Comparison of ENCODE assay signal across 9 cellular contexts in the genomic region with DNA sequence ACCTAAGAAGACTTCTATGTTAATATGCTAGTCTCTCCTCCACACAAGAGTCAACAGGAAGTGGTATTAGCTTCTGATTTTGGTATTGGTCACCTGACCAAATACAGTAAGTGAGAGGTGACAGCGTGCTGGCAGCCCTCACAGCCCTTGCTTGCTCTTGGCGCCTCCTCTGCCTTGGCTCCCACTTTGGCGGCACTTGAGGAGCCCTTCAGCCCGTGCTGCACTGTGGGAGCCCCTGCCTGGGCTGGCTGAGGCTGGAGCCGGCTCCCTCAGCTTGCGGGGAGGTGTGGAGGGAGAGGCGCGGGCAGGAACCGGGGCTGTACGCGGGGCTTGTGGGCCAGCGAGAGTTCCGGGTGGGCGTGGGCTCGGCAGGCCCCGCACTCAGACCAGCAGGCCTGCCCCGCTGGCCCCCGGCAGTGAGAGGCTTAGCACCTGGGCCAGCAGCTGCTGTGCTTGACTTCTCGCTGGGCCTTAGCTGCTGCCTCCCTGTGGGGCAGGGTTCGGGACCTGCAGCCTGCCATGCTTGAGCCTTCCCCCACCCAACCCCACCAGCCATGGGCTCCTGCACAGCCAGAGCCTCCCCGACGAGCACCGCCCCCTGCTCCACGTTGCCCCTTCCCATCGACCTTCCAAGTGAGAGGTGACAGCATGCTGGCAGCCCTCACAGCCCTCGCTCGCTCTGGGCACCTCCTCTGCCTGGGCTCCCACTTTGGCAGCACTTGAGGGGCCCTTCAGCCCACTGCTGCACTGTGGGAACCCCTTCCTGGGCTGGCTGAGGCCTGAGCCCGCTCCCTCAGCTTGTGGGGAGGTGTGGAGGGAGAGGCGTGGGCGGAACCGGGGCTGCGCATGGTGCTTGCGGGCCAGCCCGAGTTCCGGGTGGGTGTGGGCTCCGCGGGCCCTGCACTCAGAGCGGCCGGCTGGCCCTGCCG. TPM values are rescaled to one million over a fixed set of nuclear protein-coding genes. Genes with fewer than 3 reads are reported as not detected.
A peak's percentile ranks its signal among the peaks of the same experiment; 100 is the strongest.
DNase-seq lines count a peak whose midpoint lies in the region; ATAC-seq and TF ChIP-seq lines count a peak whose summit lies in the region.
"Had no signal": no experiment of that assay in that cellular context is flagged by ENCODE, and none has a peak within 500 bp of the region (broad histone marks: within the 10 kb centered on the region; RNA-seq: fewer than 3 reads in every experiment).

No MANE protein-coding gene starts in this region.

- peak; percentile 98 for ATAC-seq in GM18861 (IDR thresholded peaks at IDR 0.05; ENCODE audit: unreplicated experiment)
- ATAC-seq in GM21515 (IDR thresholded peaks at IDR 0.05; ENCODE audit: unreplicated experiment), result peak; percentile 94
- peak; percentile 75 for ATAC-seq in HG03196 (IDR thresholded peaks at IDR 0.05; ENCODE audit: unreplicated experiment)
- peak; percentile 58 for ATAC-seq in lung (ENCODE audit: insufficient read depth, low FRiP score)
- no peak for ATAC-seq in omental fat pad (ENCODE audit: low FRiP score)

- H3K36me3 ChIP-seq in lung (ENCODE audit: control insufficient read depth in 2 of 2, insufficient read depth in 2 of 2, low read length in 2 of 2), result no peaks in the 10 kb centered on the region
- no peaks in the 10 kb centered on the region for H3K36me3 ChIP-seq in SJCRH30

- in situ Hi-C loops in G401 (cut with HindIII; ENCODE audit: low sequenced_read_pairs), result no loop called here

- TF ChIP-seq CTCF in lung (IDR thresholded peaks at IDR 0.05; ENCODE audit: control extremely low read depth, extremely low read depth) (no peak), omental fat pad (IDR thresholded peaks at IDR 0.05) (no peak)

- H3K9me3 ChIP-seq in lung (ENCODE audit: control insufficient read depth in 2 of 2, insufficient read depth in 1 of 2, low read length in 1 of 2) (no peaks in the 10 kb centered on the region), SJCRH30 (replicated peaks) (no peaks in the 10 kb centered on the region)

- 73 to 86% methylated on average over 33 to 40 of the region's 40 CpGs for WGBS in lung, 2 donors

- H3K27ac ChIP-seq in lung (ENCODE audit: low read depth in 1 of 2, low read length in 1 of 2) (peak overlapping the region in 1 of 2 donors; percentile 68), SJCRH30 (no peak overlapping the region)

- peak; percentile 85 for DNase-seq in lung (ENCODE audit: low spot score)
- no peak for DNase-seq in omental fat pad (ENCODE audit: low spot score)
- DNase-seq in NCI-H2107 (lab: John Stamatoyannopoulos, UW), result no peak
- DNase-seq in SJCRH30, result no peak
- no peak for DNase-seq in G401 (ENCODE audit: low spot score)

- H3K4me1 ChIP-seq in lung (ENCODE audit: control insufficient read depth in 2 of 2, insufficient read depth in 2 of 2, low read length in 2 of 2) (peaks cover 0 to 6% of the 10 kb centered on the region in 2 donors), SJCRH30 (no peaks in the 10 kb centered on the region)

- H3K27me3 ChIP-seq in lung (ENCODE audit: control insufficient read depth, insufficient read depth), result no peaks in the 10 kb centered on the region
- H3K27me3 ChIP-seq in SJCRH30, result no peaks in the 10 kb centered on the region

- no peak overlapping the region for H3K4me3 ChIP-seq in lung
- H3K4me3 ChIP-seq in SJCRH30, result no peak overlapping the region

RNA-seq across cellular contexts. Expression of a gene that starts 4.2 kb away (rescaled TPM):
- total RNA-seq in lung (10 to 100 TPM; 62.0 to 62.6 TPM), omental fat pad (10 to 100 TPM; 39.7 to 58.8 (median 48.4) TPM)
- polyA plus RNA-seq in lung, result 10 to 100 TPM; 46.1 to 71.0 TPM
- 0.06 TPM in 1 of 2 replicates, not detected in the other for total RNA-seq in SJCRH30 (2014; rRNA removed; shearing (Covaris generic))
- total RNA-seq in G401 (2014; rRNA removed; shearing (Covaris generic)), result 0.81 TPM in 1 of 2 replicates, not detected in the other
- polyA plus RNA-seq: neural cell had no signal

Comparison
In these comparisons a context has a peak if more than half of its experiments do, and no peak if none do; other contexts are left out.
1. RNA of a gene that starts 4.2 kb away (total RNA-seq): 62.0 to 62.6 TPM in lung and 39.7 to 58.8 TPM in omental fat pad; 0.81 TPM in G401 and 0.06 TPM in SJCRH30; every median in the first group is over 10 times any median in the second.